ENCODE assay signal across 12 cellular contexts in the genomic region with DNA sequence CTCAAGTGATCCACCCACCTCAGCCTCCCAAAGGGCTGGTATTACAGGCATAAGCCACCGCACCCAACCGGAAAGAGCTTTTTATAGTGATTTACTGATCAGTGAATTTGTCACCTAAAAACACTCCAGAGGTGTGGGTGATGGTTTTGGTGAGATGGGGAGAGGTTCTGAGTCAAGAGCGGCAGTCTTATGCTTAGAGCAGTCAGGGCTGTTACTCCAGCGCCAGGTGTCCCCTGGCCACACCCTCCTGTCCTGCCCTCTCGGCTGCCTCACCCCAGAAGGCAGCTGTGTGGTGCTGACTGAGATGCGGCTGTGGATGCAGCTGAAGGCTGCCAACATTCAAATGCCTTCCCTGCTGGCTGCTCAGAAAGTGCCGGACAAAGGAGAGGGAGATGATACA.
DNase-seq lines count a peak whose midpoint lies in the region; ATAC-seq and TF ChIP-seq lines count a peak whose summit lies in the region.
"Had no signal": no experiment of that assay in that cellular context is flagged by ENCODE, and none has a peak within 500 bp of the region (broad histone marks: within the 10 kb centered on the region; RNA-seq: fewer than 3 reads in every experiment).

No MANE protein-coding gene starts in this region.

- H3K4me3 ChIP-seq in osteoblast (ENCODE audit: insufficient read depth, low read length): no peak overlapping the region
- H3K4me3 ChIP-seq: pancreas had no signal

- H3K27ac ChIP-seq in osteoblast (ENCODE audit: low read depth, low read length): no peak overlapping the region
- H3K27ac ChIP-seq: 22Rv1, pancreas had no signal

- H4K20me1 ChIP-seq in osteoblast (ENCODE audit: insufficient read depth, low read length): no peaks in the 10 kb centered on the region

- no peaks in the 10 kb centered on the region for H3K9me3 ChIP-seq in osteoblast (ENCODE audit: low read depth, low read length)
- H3K9me3 ChIP-seq: pancreas had no signal

- ATAC-seq in HG02642 (IDR thresholded peaks at IDR 0.05; ENCODE audit: poor library complexity, unreplicated experiment): no peak

- no peaks in the 10 kb centered on the region for H3K79me2 ChIP-seq in osteoblast (ENCODE audit: insufficient read depth, low read length)

- TF ChIP-seq CTCF in osteoblast (IDR thresholded peaks at IDR 0.05; ENCODE audit: extremely low read depth, low read depth, low read length): no peak

- H2AFZ ChIP-seq in osteoblast (ENCODE audit: low read length): peak overlapping the region; percentile 24

- no peak overlapping the region for H3K4me2 ChIP-seq in osteoblast (ENCODE audit: insufficient read depth, low read length)

- no peaks in the 10 kb centered on the region for H3K27me3 ChIP-seq in osteoblast (ENCODE audit: insufficient read depth, low read length)
- H3K27me3 ChIP-seq: pancreas had no signal

- DNase-seq in DMS 273 (lab: John Stamatoyannopoulos, UW; ENCODE audit: unreplicated experiment) (peak; percentile 49), DMS 273 treated with DMSO at 0.1 percent for 48 hours (lab: John Stamatoyannopoulos, UW) (no peak), NCI-H1694 (lab: John Stamatoyannopoulos, UW) (peak; percentile 2), SHP77 (lab: John Stamatoyannopoulos, UW) (peak; percentile 83 to 90), osteoblast (ENCODE audit: insufficient read length, low spot score, missing footprints) (peak; percentile 69), inferior parietal cortex (ENCODE audit: extremely low spot score) (no peak), OCI-M2 (lab: John Stamatoyannopoulos, UW; ENCODE audit: unreplicated experiment) (no peak)
- DNase-seq: immature natural killer cell, pancreas, SIG-M5 had no signal

- no peaks in the 10 kb centered on the region for H3K36me3 ChIP-seq in osteoblast (ENCODE audit: insufficient read depth, low read length)
- H3K36me3 ChIP-seq: pancreas had no signal

- H3K4me1 ChIP-seq in osteoblast (ENCODE audit: insufficient read depth, low read length): peaks cover 15% of the 10 kb centered on the region

Comparison
In these comparisons a context has a peak if more than half of its experiments do, and no peak if none do; other contexts are left out.
1. DNase-seq: peak in DMS 273 (single experiment), NCI-H1694 (single experiment), SHP77 (2 of 2) and osteoblast (single experiment); none in DMS 273 treated with DMSO at 0.1 percent for 48 hours (single experiment), inferior parietal cortex (single experiment) and OCI-M2 (single experiment).